ENCODE assay signal across 1 cellular context in the genomic region with DNA sequence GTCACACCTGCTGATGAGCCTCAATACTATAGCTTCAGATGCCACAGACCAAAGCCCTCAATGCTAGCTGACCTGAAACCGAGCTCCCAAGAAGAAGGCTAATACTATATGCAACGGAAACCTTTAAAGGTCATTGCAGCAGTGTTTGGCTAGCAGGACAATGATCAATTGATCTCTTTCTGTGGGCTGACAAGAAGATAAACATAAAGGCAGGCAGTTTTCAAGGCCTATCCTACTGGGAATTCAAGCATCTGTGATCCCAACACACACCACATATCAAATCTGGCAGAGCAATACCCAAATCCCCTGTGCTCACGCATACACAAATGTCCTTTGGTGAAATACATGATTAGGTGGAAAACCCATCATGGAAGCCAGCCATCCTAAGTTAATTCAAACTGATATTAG.
TF ChIP-seq lines count a peak whose summit lies in the region.

No MANE protein-coding gene starts in this region.

TF ChIP-seq in HepG2, 621 proteins besides CTCF, POLR2A, EP300 and RAD21 (continued from another document and continues in another):
- TF ChIP-seq ZNF510 (CRISPR knock-in tag; IDR thresholded peaks at IDR 0.05; ENCODE audit: low read depth) (no peak), ZNF747 (CRISPR knock-in tag; IDR thresholded peaks at IDR 0.05; ENCODE audit: borderline replicate concordance) (no peak; the same call in 1 of the 2 replicates), ZNF768 (CRISPR knock-in tag; IDR thresholded peaks at IDR 0.05) (no peak), JUN (CRISPR knock-in tag; IDR thresholded peaks at IDR 0.05) (no peak), ISL2 (CRISPR knock-in tag; IDR thresholded peaks at IDR 0.05) (peak; percentile 86), ARHGAP35 (CRISPR knock-in tag; IDR thresholded peaks at IDR 0.05; ENCODE audit: borderline replicate concordance) (no peak), SOX13 (IDR thresholded peaks at IDR 0.05) (peak; percentile 82), SOX13 (CRISPR knock-in tag; conservative IDR thresholded peaks at IDR 0.05 in 1 of 2, IDR thresholded peaks at IDR 0.05 in 1 of 2) (peak in 1 of 2 experiments; percentile 95; a peak in 2 of 4 replicates), ZNF629 (CRISPR knock-in tag; conservative IDR thresholded peaks at IDR 0.05) (0 out of 2 replicates have a peak, but pooled peaks have one; percentile 7), NONO (IDR thresholded peaks at IDR 0.05) (no peak), NONO (CRISPR knock-in tag; conservative IDR thresholded peaks at IDR 0.05) (no peak), ARNT2 (CRISPR knock-in tag; IDR thresholded peaks at IDR 0.05; ENCODE audit: low read depth) (0 out of 2 replicates have a peak, but pooled peaks have one; percentile 38), ZNF550 (CRISPR knock-in tag; IDR thresholded peaks at IDR 0.05; ENCODE audit: borderline replicate concordance) (no peak), ZNF772 (CRISPR knock-in tag; IDR thresholded peaks at IDR 0.05) (no peak), ELF3 (CRISPR knock-in tag; IDR thresholded peaks at IDR 0.05) (peak; percentile 58; the same call in 1 of the 2 replicates), ATF3 (CRISPR knock-in tag; IDR thresholded peaks at IDR 0.05) (no peak), ZC3H4 (CRISPR knock-in tag; IDR thresholded peaks at IDR 0.05; ENCODE audit: borderline replicate concordance) (no peak), MTA3 (CRISPR knock-in tag; IDR thresholded peaks at IDR 0.05) (no peak), IRF2 (CRISPR knock-in tag; IDR thresholded peaks at IDR 0.05) (peak; percentile 68), ZNF782 (CRISPR knock-in tag; IDR thresholded peaks at IDR 0.05; ENCODE audit: borderline replicate concordance) (no peak; the same call in 1 of the 2 replicates), RELA (CRISPR knock-in tag; IDR thresholded peaks at IDR 0.05) (no peak), ZBTB34 (CRISPR knock-in tag; IDR thresholded peaks at IDR 0.05) (peak; percentile 67; the same call in 1 of the 2 replicates), ZNF101 (CRISPR knock-in tag; IDR thresholded peaks at IDR 0.05; ENCODE audit: borderline replicate concordance, low read depth) (no peak), CREB1 (IDR thresholded peaks at IDR 0.05) (no peak), CREB1 (CRISPR knock-in tag; IDR thresholded peaks at IDR 0.05) (peak; percentile 51), ZNF773 (CRISPR knock-in tag; IDR thresholded peaks at IDR 0.05; ENCODE audit: borderline replicate concordance) (no peak), RARG (CRISPR knock-in tag; IDR thresholded peaks at IDR 0.05; ENCODE audit: low read depth) (no peak), HDAC2 (CRISPR knock-in tag; IDR thresholded peaks at IDR 0.05) (peak; percentile 88), ZNF282 (IDR thresholded peaks at IDR 0.05; ENCODE audit: partially characterized antibody) (no peak), TP53 (CRISPR knock-in tag; conservative IDR thresholded peaks at IDR 0.05) (no peak), ZFAT (CRISPR knock-in tag; conservative IDR thresholded peaks at IDR 0.05) (no peak), THAP9 (CRISPR knock-in tag; IDR thresholded peaks at IDR 0.05; ENCODE audit: borderline replicate concordance) (no peak), ZFX (CRISPR knock-in tag; IDR thresholded peaks at IDR 0.05; ENCODE audit: low read depth) (peak; percentile 69), ZNF30 (CRISPR knock-in tag; IDR thresholded peaks at IDR 0.05) (no peak), ZNF530 (CRISPR knock-in tag; IDR thresholded peaks at IDR 0.05; ENCODE audit: low read depth) (no peak), ZFP41 (CRISPR knock-in tag; IDR thresholded peaks at IDR 0.05; ENCODE audit: borderline replicate concordance) (no peak), HNF4A (CRISPR knock-in tag; IDR thresholded peaks at IDR 0.05) (peak; percentile 76)
- TF ChIP-seq, protein P1, sequence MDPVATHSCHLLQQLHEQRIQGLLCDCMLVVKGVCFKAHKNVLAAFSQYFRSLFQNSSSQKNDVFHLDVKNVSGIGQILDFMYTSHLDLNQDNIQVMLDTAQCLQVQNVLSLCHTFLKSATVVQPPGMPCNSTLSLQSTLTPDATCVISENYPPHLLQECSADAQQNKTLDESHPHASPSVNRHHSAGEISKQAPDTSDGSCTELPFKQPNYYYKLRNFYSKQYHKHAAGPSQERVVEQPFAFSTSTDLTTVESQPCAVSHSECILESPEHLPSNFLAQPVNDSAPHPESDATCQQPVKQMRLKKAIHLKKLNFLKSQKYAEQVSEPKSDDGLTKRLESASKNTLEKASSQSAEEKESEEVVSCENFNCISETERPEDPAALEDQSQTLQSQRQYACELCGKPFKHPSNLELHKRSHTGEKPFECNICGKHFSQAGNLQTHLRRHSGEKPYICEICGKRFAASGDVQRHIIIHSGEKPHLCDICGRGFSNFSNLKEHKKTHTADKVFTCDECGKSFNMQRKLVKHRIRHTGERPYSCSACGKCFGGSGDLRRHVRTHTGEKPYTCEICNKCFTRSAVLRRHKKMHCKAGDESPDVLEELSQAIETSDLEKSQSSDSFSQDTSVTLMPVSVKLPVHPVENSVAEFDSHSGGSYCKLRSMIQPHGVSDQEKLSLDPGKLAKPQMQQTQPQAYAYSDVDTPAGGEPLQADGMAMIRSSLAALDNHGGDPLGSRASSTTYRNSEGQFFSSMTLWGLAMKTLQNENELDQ (CRISPR knock-in tag; IDR thresholded peaks at IDR 0.05; ENCODE audit: borderline replicate concordance) = no peak
- TF ChIP-seq, protein P2, sequence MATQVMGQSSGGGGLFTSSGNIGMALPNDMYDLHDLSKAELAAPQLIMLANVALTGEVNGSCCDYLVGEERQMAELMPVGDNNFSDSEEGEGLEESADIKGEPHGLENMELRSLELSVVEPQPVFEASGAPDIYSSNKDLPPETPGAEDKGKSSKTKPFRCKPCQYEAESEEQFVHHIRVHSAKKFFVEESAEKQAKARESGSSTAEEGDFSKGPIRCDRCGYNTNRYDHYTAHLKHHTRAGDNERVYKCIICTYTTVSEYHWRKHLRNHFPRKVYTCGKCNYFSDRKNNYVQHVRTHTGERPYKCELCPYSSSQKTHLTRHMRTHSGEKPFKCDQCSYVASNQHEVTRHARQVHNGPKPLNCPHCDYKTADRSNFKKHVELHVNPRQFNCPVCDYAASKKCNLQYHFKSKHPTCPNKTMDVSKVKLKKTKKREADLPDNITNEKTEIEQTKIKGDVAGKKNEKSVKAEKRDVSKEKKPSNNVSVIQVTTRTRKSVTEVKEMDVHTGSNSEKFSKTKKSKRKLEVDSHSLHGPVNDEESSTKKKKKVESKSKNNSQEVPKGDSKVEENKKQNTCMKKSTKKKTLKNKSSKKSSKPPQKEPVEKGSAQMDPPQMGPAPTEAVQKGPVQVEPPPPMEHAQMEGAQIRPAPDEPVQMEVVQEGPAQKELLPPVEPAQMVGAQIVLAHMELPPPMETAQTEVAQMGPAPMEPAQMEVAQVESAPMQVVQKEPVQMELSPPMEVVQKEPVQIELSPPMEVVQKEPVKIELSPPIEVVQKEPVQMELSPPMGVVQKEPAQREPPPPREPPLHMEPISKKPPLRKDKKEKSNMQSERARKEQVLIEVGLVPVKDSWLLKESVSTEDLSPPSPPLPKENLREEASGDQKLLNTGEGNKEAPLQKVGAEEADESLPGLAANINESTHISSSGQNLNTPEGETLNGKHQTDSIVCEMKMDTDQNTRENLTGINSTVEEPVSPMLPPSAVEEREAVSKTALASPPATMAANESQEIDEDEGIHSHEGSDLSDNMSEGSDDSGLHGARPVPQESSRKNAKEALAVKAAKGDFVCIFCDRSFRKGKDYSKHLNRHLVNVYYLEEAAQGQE (IDR thresholded peaks at IDR 0.05; ENCODE audit: borderline replicate concordance in 1 of 2, low read depth in 1 of 2, low read length in 2 of 2) = no peak
- TF ChIP-seq, protein P3, sequence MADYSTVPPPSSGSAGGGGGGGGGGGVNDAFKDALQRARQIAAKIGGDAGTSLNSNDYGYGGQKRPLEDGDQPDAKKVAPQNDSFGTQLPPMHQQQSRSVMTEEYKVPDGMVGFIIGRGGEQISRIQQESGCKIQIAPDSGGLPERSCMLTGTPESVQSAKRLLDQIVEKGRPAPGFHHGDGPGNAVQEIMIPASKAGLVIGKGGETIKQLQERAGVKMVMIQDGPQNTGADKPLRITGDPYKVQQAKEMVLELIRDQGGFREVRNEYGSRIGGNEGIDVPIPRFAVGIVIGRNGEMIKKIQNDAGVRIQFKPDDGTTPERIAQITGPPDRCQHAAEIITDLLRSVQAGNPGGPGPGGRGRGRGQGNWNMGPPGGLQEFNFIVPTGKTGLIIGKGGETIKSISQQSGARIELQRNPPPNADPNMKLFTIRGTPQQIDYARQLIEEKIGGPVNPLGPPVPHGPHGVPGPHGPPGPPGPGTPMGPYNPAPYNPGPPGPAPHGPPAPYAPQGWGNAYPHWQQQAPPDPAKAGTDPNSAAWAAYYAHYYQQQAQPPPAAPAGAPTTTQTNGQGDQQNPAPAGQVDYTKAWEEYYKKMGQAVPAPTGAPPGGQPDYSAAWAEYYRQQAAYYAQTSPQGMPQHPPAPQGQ (CRISPR knock-in tag; IDR thresholded peaks at IDR 0.05; ENCODE audit: borderline replicate concordance) = no peak
- TF ChIP-seq, protein P4, sequence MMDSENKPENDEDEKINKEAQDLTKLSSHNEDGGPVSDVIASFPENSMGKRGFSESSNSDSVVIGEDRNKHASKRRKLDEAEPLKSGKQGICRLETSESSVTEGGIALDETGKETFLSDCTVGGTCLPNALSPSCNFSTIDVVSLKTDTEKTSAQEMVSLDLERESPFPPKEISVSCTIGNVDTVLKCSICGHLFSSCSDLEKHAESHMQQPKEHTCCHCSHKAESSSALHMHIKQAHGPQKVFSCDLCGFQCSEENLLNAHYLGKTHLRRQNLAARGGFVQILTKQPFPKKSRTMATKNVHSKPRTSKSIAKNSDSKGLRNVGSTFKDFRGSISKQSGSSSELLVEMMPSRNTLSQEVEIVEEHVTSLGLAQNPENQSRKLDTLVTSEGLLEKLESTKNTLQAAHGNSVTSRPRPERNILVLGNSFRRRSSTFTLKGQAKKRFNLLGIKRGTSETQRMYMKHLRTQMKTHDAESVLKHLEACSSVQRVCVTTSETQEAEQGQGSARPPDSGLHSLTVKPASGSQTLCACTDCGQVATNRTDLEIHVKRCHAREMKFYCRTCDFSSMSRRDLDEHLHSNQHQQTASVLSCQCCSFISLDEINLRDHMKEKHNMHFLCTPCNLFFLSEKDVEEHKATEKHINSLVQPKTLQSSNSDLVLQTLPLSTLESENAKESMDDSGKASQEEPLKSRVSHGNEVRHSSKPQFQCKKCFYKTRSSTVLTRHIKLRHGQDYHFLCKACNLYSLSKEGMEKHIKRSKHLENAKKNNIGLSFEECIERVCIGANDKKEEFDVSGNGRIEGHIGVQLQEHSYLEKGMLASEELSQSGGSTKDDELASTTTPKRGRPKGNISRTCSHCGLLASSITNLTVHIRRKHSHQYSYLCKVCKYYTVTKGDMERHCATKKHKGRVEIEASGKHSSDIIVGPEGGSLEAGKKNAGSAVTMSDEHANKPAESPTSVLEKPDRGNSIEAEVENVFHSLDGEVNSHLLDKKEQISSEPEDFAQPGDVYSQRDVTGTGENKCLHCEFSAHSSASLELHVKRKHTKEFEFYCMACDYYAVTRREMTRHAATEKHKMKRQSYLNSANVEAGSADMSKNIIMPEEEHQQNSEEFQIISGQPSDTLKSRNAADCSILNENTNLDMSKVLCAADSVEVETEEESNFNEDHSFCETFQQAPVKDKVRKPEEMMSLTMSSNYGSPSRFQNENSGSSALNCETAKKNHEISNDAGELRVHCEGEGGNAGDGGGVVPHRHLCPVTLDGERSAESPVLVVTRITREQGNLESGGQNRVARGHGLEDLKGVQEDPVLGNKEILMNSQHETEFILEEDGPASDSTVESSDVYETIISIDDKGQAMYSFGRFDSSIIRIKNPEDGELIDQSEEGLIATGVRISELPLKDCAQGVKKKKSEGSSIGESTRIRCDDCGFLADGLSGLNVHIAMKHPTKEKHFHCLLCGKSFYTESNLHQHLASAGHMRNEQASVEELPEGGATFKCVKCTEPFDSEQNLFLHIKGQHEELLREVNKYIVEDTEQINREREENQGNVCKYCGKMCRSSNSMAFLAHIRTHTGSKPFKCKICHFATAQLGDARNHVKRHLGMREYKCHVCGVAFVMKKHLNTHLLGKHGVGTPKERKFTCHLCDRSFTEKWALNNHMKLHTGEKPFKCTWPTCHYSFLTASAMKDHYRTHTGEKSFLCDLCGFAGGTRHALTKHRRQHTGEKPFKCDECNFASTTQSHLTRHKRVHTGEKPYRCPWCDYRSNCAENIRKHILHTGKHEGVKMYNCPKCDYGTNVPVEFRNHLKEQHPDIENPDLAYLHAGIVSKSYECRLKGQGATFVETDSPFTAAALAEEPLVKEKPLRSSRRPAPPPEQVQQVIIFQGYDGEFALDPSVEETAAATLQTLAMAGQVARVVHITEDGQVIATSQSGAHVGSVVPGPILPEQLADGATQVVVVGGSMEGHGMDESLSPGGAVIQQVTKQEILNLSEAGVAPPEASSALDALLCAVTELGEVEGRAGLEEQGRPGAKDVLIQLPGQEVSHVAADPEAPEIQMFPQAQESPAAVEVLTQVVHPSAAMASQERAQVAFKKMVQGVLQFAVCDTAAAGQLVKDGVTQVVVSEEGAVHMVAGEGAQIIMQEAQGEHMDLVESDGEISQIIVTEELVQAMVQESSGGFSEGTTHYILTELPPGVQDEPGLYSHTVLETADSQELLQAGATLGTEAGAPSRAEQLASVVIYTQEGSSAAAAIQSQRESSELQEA (CRISPR knock-in tag; IDR thresholded peaks at IDR 0.05; ENCODE audit: not compliant biosample characterization) = no peak
